Comparison of ENCODE assay signal across 16 cellular contexts in genomic region chr2:64092502-64092901, GRCh38. TPM values are rescaled to one million over a fixed set of nuclear protein-coding genes. Genes with fewer than 3 reads are reported as not detected.
DNase-seq lines count a peak whose midpoint lies in the region; ATAC-seq and TF ChIP-seq lines count a peak whose summit lies in the region.
"Had no signal": no experiment of that assay in that cellular context is flagged by ENCODE, and none has a peak within 500 bp of the region (broad histone marks: within the 10 kb centered on the region; RNA-seq: fewer than 3 reads in every experiment).

No MANE protein-coding gene starts in this region.

- peaks cover 4% of the 10 kb centered on the region for H3K9me3 Mint-ChIP-seq in activated T-helper 2 cell treated with anti-CD3 and anti-CD28 coated beads, Interferon-gamma antibody, Interleukin-2, Interleukin-4, amounts not matched to agents 10 μg/mL and 5 μg/mL and 100 μg/mL, durations not matched to agents 14 hours and 24 hours and 36 hours
- H3K9me3 Mint-ChIP-seq: H9 had no signal

- H3K4me2 ChIP-seq in MM.1S (ENCODE audit: low read depth, low read length), result peak overlapping the region; percentile 10; the same call in 1 of the 2 replicates
- H3K4me2 ChIP-seq: KMS-11, smooth muscle cell had no signal

- H3K27me3 Mint-ChIP-seq in activated T-helper 2 cell treated with anti-CD3 and anti-CD28 coated beads, Interferon-gamma antibody, Interleukin-2, Interleukin-4, amounts not matched to agents 10 μg/mL and 5 μg/mL and 100 μg/mL, durations not matched to agents 14 hours and 24 hours and 36 hours (ENCODE audit: low read depth), result peaks cover 2% of the 10 kb centered on the region
- H3K27me3 Mint-ChIP-seq: activated naive CD4-positive, alpha-beta T cell treated with anti-CD3 and anti-CD28 coated beads, Interleukin-2, amount 50 U/mL, for 24 hours had no signal

- H2AFZ ChIP-seq in MM.1S (ENCODE audit: low read length), result no peak overlapping the region

- ATAC-seq in GM18505 (IDR thresholded peaks at IDR 0.05; ENCODE audit: unreplicated experiment) (peak; percentile 50), HG02981 (IDR thresholded peaks at IDR 0.05; ENCODE audit: unreplicated experiment) (peak; percentile 62)

- H3K27ac ChIP-seq in MM.1S (ENCODE audit: low read length) (no peak overlapping the region), A673 (ENCODE audit: low read depth, low read length, poor library complexity, severe bottlenecking) (no peak overlapping the region), stomach (no peak overlapping the region)
- H3K27ac ChIP-seq: KMS-11, SJSA1 had no signal

- peaks cover 14% of the 10 kb centered on the region for H3K4me1 ChIP-seq in MM.1S (ENCODE audit: low read length)
- H3K4me1 ChIP-seq in A673 (ENCODE audit: insufficient read depth, low read length, poor library complexity, severe bottlenecking), result no peaks in the 10 kb centered on the region
- H3K4me1 ChIP-seq in stomach, result no peaks in the 10 kb centered on the region
- H3K4me1 ChIP-seq: SJSA1 had no signal

- no peak overlapping the region for H3K4me3 Mint-ChIP-seq in activated T-helper 2 cell treated with anti-CD3 and anti-CD28 coated beads, Interferon-gamma antibody, Interleukin-2, Interleukin-4, amounts not matched to agents 10 μg/mL and 5 μg/mL and 100 μg/mL, durations not matched to agents 14 hours and 24 hours and 36 hours (ENCODE audit: low read depth)
- H3K4me3 Mint-ChIP-seq: activated naive CD4-positive, alpha-beta T cell treated with anti-CD3 and anti-CD28 coated beads, Interleukin-2, amount 50 U/mL, for 24 hours; H9 had no signal

- H3K36me3 Mint-ChIP-seq in activated T-helper 2 cell treated with anti-CD3 and anti-CD28 coated beads, Interferon-gamma antibody, Interleukin-2, Interleukin-4, amounts not matched to agents 10 μg/mL and 5 μg/mL and 100 μg/mL, durations not matched to agents 14 hours and 24 hours and 36 hours (ENCODE audit: low read depth), result peaks cover 60% of the 10 kb centered on the region

- DNase-seq in GM20000 (ENCODE audit: low spot score) (peak; percentile 16), MM.1S (no peak), A673 (ENCODE audit: low spot score) (no peak), stomach (no peak)
- no peak for DNase-seq in activated T-helper 2 cell treated with anti-CD3 and anti-CD28 coated beads, Interferon-gamma antibody, Interleukin-2, Interleukin-4, amounts not matched to agents 10 μg/mL and 5 μg/mL and 100 μg/mL, durations not matched to agents 14 hours and 24 hours and 36 hours (ENCODE audit: low spot score)
- no peak for DNase-seq in activated effector memory CD4-positive, alpha-beta T cell treated with Interleukin-2 at 50 U/mL for 16 hours
- DNase-seq: activated CD4-positive, alpha-beta T cell treated with anti-CD3 and anti-CD28 coated beads for 4 hours; EL; H9; NCI-H226 had no signal

- H3F3A ChIP-seq in MM.1S (ENCODE audit: insufficient read depth, low read length), result no peaks in the 10 kb centered on the region

- H3K27me3 ChIP-seq in MM.1S (replicated peaks; ENCODE audit: insufficient read depth, low read length) (no peaks in the 10 kb centered on the region), A673 (replicated peaks; ENCODE audit: insufficient read depth, low read depth, low read length, poor library complexity) (no peaks in the 10 kb centered on the region), stomach (no peaks in the 10 kb centered on the region)
- H3K27me3 ChIP-seq: SJSA1 had no signal

- peaks cover 7% of the 10 kb centered on the region for H3K4me1 Mint-ChIP-seq in activated T-helper 2 cell treated with anti-CD3 and anti-CD28 coated beads, Interferon-gamma antibody, Interleukin-2, Interleukin-4, amounts not matched to agents 10 μg/mL and 5 μg/mL and 100 μg/mL, durations not matched to agents 14 hours and 24 hours and 36 hours (ENCODE audit: low read depth)

- no TSS peak for BruUV-seq in A673 (replicated peaks; lab: Mats Ljungman, UMichigan)

- H3K27ac Mint-ChIP-seq in activated T-helper 2 cell treated with anti-CD3 and anti-CD28 coated beads, Interferon-gamma antibody, Interleukin-2, Interleukin-4, amounts not matched to agents 10 μg/mL and 5 μg/mL and 100 μg/mL, durations not matched to agents 14 hours and 24 hours and 36 hours, result no peak overlapping the region
- H3K27ac Mint-ChIP-seq: activated naive CD4-positive, alpha-beta T cell treated with anti-CD3 and anti-CD28 coated beads, Interleukin-2, amount 50 U/mL, for 24 hours; H9 had no signal

- H4K20me1 ChIP-seq in MM.1S (ENCODE audit: insufficient read depth, low read length), result no peaks in the 10 kb centered on the region

- WGBS in stomach, 5 donors, result 88 to 95% (median 91%) methylated on average over 4 of the region's 4 CpGs

- H3K79me2 ChIP-seq in MM.1S (ENCODE audit: low read length), result no peaks in the 10 kb centered on the region

- TF ChIP-seq CTCF in GM20000 (IDR thresholded peaks at IDR 0.05; ENCODE audit: extremely low read depth, missing control alignments) (no peak), MM.1S (IDR thresholded peaks at IDR 0.05; ENCODE audit: low read length) (no peak), A673 (conservative IDR thresholded peaks at IDR 0.05; ENCODE audit: low read depth, low read length) (no peak), stomach (IDR thresholded peaks at IDR 0.05) (no peak)

- CTCF ChIA-PET in A673 (lab: Charles Lee), result no interaction called here

- H3K4me3 ChIP-seq in MM.1S (ENCODE audit: low read length) (no peak overlapping the region), A673 (ENCODE audit: low read depth, low read length, poor library complexity, severe bottlenecking) (no peak overlapping the region), stomach (no peak overlapping the region)
- H3K4me3 ChIP-seq: SJSA1, smooth muscle cell had no signal

- H3K36me3 ChIP-seq in MM.1S (replicated peaks; ENCODE audit: insufficient read depth, low read length) (peaks cover 11% of the 10 kb centered on the region), A673 (ENCODE audit: insufficient read depth, low read length, poor library complexity, severe bottlenecking) (peaks cover 48% of the 10 kb centered on the region), stomach (peaks cover 19 to 63% (median 46%) of the 10 kb centered on the region in 4 donors)

- no peak for TF ChIP-seq EP300 in stomach (IDR thresholded peaks at IDR 0.05)

- H3K9me2 ChIP-seq in MM.1S (replicated peaks; ENCODE audit: insufficient read depth, low read length), result no peaks in the 10 kb centered on the region

- POLR2A ChIA-PET in A673 (lab: Charles Lee; ENCODE audit: low non-redundant PET), result no interaction called here

- intact Hi-C loops in A673 (cut with micrococcal nuclease; ENCODE audit: unreplicated experiment), result no loop called here
- intact Hi-C loops in stomach (cut with DNase I; ENCODE audit: low total_unique reads), result no loop called here
- intact Hi-C loops in activated T-helper 2 cell treated with anti-CD3 and anti-CD28 coated beads, Interferon-gamma antibody, Interleukin-2, Interleukin-4, amounts not matched to agents 10 μg/mL and 5 μg/mL and 100 μg/mL, durations not matched to agents 14 hours and 24 hours and 36 hours (cut with micrococcal nuclease), result no loop called here

- no peak overlapping the region for H3K9ac ChIP-seq in MM.1S (ENCODE audit: low read length)
- H3K9ac ChIP-seq: KMS-11 had no signal

- TF ChIP-seq POLR2A in GM18505 (IDR thresholded peaks at IDR 0.05; ENCODE audit: borderline replicate concordance, extremely low read depth, insufficient read depth, insufficient read length) (no peak), stomach (IDR thresholded peaks at IDR 0.05) (no peak)

- H3K9me3 ChIP-seq in MM.1S (replicated peaks; ENCODE audit: insufficient read depth, low read length) (no peaks in the 10 kb centered on the region), A673 (ENCODE audit: low read depth, low read length, poor library complexity, severe bottlenecking) (no peaks in the 10 kb centered on the region), stomach (no peaks in the 10 kb centered on the region)
- H3K9me3 ChIP-seq: SJSA1 had no signal

RNA-seq across cellular contexts. Expression of gene PELI1, which starts 51.7 kb away (rescaled TPM):
- 35.1 and 36.9 TPM in 2 replicates for total RNA-seq in A673 (2021)
- 100 to 1,000 TPM in 1 of 5 donors, 10 to 100 TPM in 3, 1 to 10 TPM in 1; 7.6 to 165 (median 60.8) TPM for total RNA-seq in stomach
- polyA plus RNA-seq in stomach, result 10 to 100 TPM in 2 of 3 donors, 1 to 10 TPM in 1; 6.9 to 17.4 (median 11.8) TPM
- 21.6 and 25.1 TPM in 2 replicates for total RNA-seq in activated T-helper 2 cell treated with anti-CD3 and anti-CD28 coated beads, Interferon-gamma antibody, Interleukin-2, Interleukin-4, amounts not matched to agents 10 μg/mL and 5 μg/mL and 100 μg/mL, durations not matched to agents 14 hours and 24 hours and 36 hours
